ENCODE assay signal across 8 cellular contexts in the genomic region with DNA sequence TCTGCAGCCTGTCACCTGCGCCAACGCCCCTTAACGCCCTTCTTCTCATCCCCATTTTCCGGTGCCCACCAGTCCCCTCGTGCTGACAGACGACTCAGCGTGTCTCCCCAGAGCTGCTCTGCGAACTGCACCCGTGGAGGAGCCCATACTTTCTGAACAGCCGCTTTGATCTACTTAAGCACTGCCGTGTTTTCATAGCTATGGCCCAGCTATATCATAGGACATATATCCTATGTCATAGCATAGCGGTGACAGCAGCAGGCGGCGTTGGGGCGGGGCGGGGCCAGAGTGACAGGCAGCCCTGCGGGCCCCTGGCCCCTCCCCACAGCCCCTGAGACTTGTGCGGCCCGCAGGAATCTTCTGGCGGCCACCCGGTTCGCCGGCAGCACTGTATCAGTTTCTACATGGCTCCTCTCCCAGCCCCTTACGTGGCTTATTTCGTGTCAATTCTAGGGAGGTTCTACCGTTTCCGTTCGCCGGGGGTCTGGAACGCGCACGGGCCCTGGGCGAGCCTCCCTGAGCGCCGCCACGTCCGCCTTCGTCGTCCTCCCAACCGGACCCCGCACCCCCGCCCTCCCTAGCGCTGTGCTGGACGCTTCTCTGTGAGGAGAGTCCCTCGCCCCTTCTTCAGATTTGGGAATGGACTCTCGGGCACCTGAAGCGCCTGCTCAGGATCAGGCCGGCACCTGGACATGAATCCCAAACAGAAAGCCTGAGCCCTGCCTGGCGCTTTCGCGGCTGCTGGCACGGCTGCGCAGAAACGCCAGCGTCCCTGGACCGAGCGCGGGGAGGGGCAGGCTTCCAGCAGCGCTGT. TPM values are rescaled to one million over a fixed set of nuclear protein-coding genes. Genes with fewer than 3 reads are reported as not detected.
DNase-seq lines count a peak whose midpoint lies in the region; ATAC-seq, FAIRE-seq and TF ChIP-seq lines count a peak whose summit lies in the region.

No MANE protein-coding gene starts in this region.

- peak; percentile 91 for ATAC-seq in HG03378 (IDR thresholded peaks at IDR 0.05; ENCODE audit: unreplicated experiment)
- peak; percentile 93 for ATAC-seq in lung (ENCODE audit: insufficient read depth, low FRiP score)

- no peaks in the 10 kb centered on the region for H3K36me3 ChIP-seq in lung (ENCODE audit: control insufficient read depth in 2 of 2, insufficient read depth in 2 of 2, low read length in 2 of 2)

- peak overlapping the region; percentile 92 to 94 for H3K27ac ChIP-seq in lung (ENCODE audit: low read depth in 1 of 2, low read length in 1 of 2)

- peak in 13 of 14 donors; percentile 16 to 84 (median 66) for DNase-seq in C1 segment of cervical spinal cord (lab: John Stamatoyannopoulos, UW)
- no peak for DNase-seq in GM19239 (ENCODE audit: insufficient read length, low spot score)
- peak; percentile 76 for DNase-seq in NCI-H69 (lab: John Stamatoyannopoulos, UW)
- peak; percentile 86 to 88 for DNase-seq in activated CD4-positive, alpha-beta T cell treated with anti-CD3 and anti-CD28 coated beads, Interleukin-2, amount 50 U/mL, for 48 hours
- peak; percentile 38 for DNase-seq in effector CD4-positive, alpha-beta T cell
- peak; percentile 84 for DNase-seq in lung (ENCODE audit: low spot score)
- peak; percentile 48 to 76 (median 54) for DNase-seq in stimulated activated CD4-positive, alpha-beta T cell treated with anti-CD3 and anti-CD28 coated beads, TNF-alpha, amount 100 ng/mL, for 48 hours (ENCODE audit: low read depth in 3 of 3)

- no peaks in the 10 kb centered on the region for H3K27me3 ChIP-seq in lung (ENCODE audit: control insufficient read depth, insufficient read depth)

- WGBS in lung, 2 donors, result 2 to 3% methylated on average over 59 of the region's 59 CpGs

- no peaks in the 10 kb centered on the region for H3K9me3 ChIP-seq in lung (ENCODE audit: control insufficient read depth in 2 of 2, insufficient read depth in 1 of 2, low read length in 1 of 2)

- peak; percentile 78 for FAIRE-seq in GM19239 (lab: Jason Lieb, UNC)

- H3K4me1 ChIP-seq in lung (ENCODE audit: control insufficient read depth in 2 of 2, insufficient read depth in 2 of 2, low read length in 2 of 2), result peaks cover 7 to 11% of the 10 kb centered on the region in 2 donors

- no peak for TF ChIP-seq CTCF in lung (IDR thresholded peaks at IDR 0.05; ENCODE audit: control extremely low read depth, extremely low read depth)

- H3K4me3 ChIP-seq in lung, result peak overlapping the region; percentile 76

RNA-seq across cellular contexts. Expression of a gene that starts 35.4 kb away (rescaled TPM):
- total RNA-seq in lung, result 10 to 100 TPM; 29.2 to 88.3 TPM
- polyA plus RNA-seq in lung, result 10 to 100 TPM; 52.5 to 67.0 TPM

RNA-seq across cellular contexts. Expression of a gene that starts 48.6 kb away (rescaled TPM):
- 10 to 100 TPM; 40.4 to 88.5 TPM for total RNA-seq in lung
- 100 to 1,000 TPM in 1 of 2 donors, 10 to 100 TPM in 1; 83.9 to 113 TPM for polyA plus RNA-seq in lung
